In the genomic region with DNA sequence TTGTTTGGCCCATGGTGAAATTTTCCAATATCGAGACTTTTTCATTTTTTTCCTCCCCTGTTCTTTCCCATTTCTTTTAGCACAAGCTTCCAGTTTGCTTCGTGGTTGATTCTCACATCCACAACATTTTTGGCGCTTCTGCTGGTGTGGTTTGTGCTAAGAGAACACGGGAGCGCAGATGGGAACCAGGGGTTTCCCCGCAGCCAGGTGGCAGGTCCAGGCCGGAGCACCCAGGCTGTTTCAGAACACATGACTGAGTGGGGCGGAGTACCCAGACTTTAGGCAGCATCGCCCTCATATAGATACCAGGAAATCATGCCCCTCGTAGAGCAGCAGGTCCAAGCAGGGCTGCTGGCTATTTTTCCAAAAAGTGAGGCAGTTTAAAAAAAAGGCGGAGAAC, we compare ENCODE assay signal across 9 cellular contexts. TPM values are rescaled to one million over a fixed set of nuclear protein-coding genes. Genes with fewer than 3 reads are reported as not detected.
DNase-seq lines count a peak whose midpoint lies in the region; FAIRE-seq and TF ChIP-seq lines count a peak whose summit lies in the region.
"Had no signal": no experiment of that assay in that cellular context is flagged by ENCODE, and none has a peak within 500 bp of the region (broad histone marks: within the 10 kb centered on the region; RNA-seq: fewer than 3 reads in every experiment).

No MANE protein-coding gene starts in this region.

- H3K27me3 ChIP-seq in H7 (ENCODE audit: control insufficient read depth, insufficient read depth, low read length) (peaks cover 2% of the 10 kb centered on the region; the same call in 1 of the 2 replicates), adrenal gland (no peaks in the 10 kb centered on the region), left ventricle myocardium inferior (ENCODE audit: low read depth) (no peaks in the 10 kb centered on the region), small intestine (ENCODE audit: control insufficient read depth in 2 of 2, insufficient read depth in 2 of 2, low read length in 2 of 2) (no peaks in the 10 kb centered on the region)

- H3K4me3 ChIP-seq in H7 (ENCODE audit: insufficient read depth, low read depth, low read length) (no peak overlapping the region), adrenal gland (no peak overlapping the region), left ventricle myocardium inferior (peak overlapping the region; percentile 56), small intestine (ENCODE audit: low read depth in 1 of 2, low read length in 2 of 2) (no peak overlapping the region)

- TF ChIP-seq CTCF in adrenal gland (IDR thresholded peaks at IDR 0.05) = no peak
- TF ChIP-seq CTCF in left ventricle myocardium inferior (IDR thresholded peaks at IDR 0.05; ENCODE audit: borderline replicate concordance) = peak; percentile 15

- TF ChIP-seq POLR2A in adrenal gland (IDR thresholded peaks at IDR 0.05) = no peak

- H3K4me1 ChIP-seq in adrenal gland (replicated peaks in 1 of 2) (peaks cover 16 to 28% of the 10 kb centered on the region in 2 donors), left ventricle myocardium inferior (peaks cover 50% of the 10 kb centered on the region), small intestine (ENCODE audit: control insufficient read depth in 2 of 2, insufficient read depth in 1 of 2, low read depth in 1 of 2, low read length in 1 of 2) (peaks cover 11% of the 10 kb centered on the region in 2 donors)

- 61 to 79% (median 77%) methylated on average over 11 of the region's 11 CpGs for WGBS in adrenal gland, 4 donors
- WGBS in small intestine, 3 donors = 15 to 59% (median 43%) methylated on average over 11 of the region's 11 CpGs

- peak overlapping the region in 3 of 5 donors; percentile 77 to 81 (median 78) for H3K27ac ChIP-seq in adrenal gland
- H3K27ac ChIP-seq in left ventricle myocardium inferior (replicated peaks) = peak overlapping the region; percentile 87
- H3K27ac ChIP-seq in small intestine (ENCODE audit: low read depth in 1 of 2, low read length in 1 of 2) = peak overlapping the region; percentile 64 to 78
- no peak overlapping the region for H3K27ac ChIP-seq in caudate nucleus (ENCODE audit: low read depth, low read length)

- H3K9me3 ChIP-seq in adrenal gland (replicated peaks in 1 of 3) = no peaks in the 10 kb centered on the region
- H3K9me3 ChIP-seq in left ventricle myocardium inferior (replicated peaks) = no peaks in the 10 kb centered on the region
- H3K9me3 ChIP-seq in small intestine (ENCODE audit: control insufficient read depth, low read depth) = no peaks in the 10 kb centered on the region

- DNase-seq in H7 (peak; percentile 54), adrenal gland (no peak), left ventricle myocardium inferior (peak; percentile 29), small intestine (peak; percentile 75), DMS114 treated with DMSO at 0.1 percent for 48 hours (lab: John Stamatoyannopoulos, UW; ENCODE audit: unreplicated experiment) (no peak), caudate nucleus (lab: John Stamatoyannopoulos, UW) (no peak), DMS79 (lab: John Stamatoyannopoulos, UW) (no peak), HCEC 1CT (no peak)
- DNase-seq: stimulated activated CD4-positive, alpha-beta T cell treated with anti-CD3 and anti-CD28 coated beads, Interleukin-15, amount 100 ng/mL, for 24 hours had no signal

- H3K36me3 ChIP-seq in H7 (replicated peaks; ENCODE audit: control insufficient read depth, insufficient read depth, low read length) = no peaks in the 10 kb centered on the region
- no peaks in the 10 kb centered on the region for H3K36me3 ChIP-seq in adrenal gland (replicated peaks in 1 of 2)
- no peaks in the 10 kb centered on the region for H3K36me3 ChIP-seq in left ventricle myocardium inferior
- H3K36me3 ChIP-seq in small intestine (ENCODE audit: control insufficient read depth in 2 of 2, insufficient read depth in 2 of 2, low read length in 2 of 2) = no peaks in the 10 kb centered on the region

- intact Hi-C loops in adrenal gland (cut with DNase I) (no loop called here), left ventricle myocardium inferior (cut with micrococcal nuclease) (loop anchor here (5.0 to 10.0 kb wide), 3 partner anchors 87 to 264 kb away; no protein-coding TSS in a partner anchor)

- FAIRE-seq in small intestine (lab: Jason Lieb, UNC) = no peak

RNA-seq across cellular contexts. Expression of a gene that starts 58.0 kb away (rescaled TPM):
- 0.74 and 1.2 TPM in 2 replicates for total RNA-seq in H7 (2014; rRNA removed; shearing (Covaris generic))
- total RNA-seq in adrenal gland (1 to 10 TPM; 1.7 to 3.9 (median 2.2) TPM), left ventricle myocardium inferior (11.2 TPM)
- polyA plus RNA-seq in adrenal gland (1 to 10 TPM; 1.5 to 2.5 (median 1.7) TPM), small intestine (1 to 10 TPM; 3.6 to 5.7 (median 5.1) TPM)

Comparison
In these comparisons a context has a peak if more than half of its experiments do, and no peak if none do; other contexts are left out.
1. DNase-seq: peak in H7 (single experiment), left ventricle myocardium inferior (single experiment) and small intestine (single experiment); none in adrenal gland (0 of 7), DMS114 treated with DMSO at 0.1 percent for 48 hours (single experiment), caudate nucleus (0 of 61), DMS79 (single experiment) and HCEC 1CT (single experiment).